Comparison of ENCODE assay signal across 29 cellular contexts in genomic region chr1:226203693-226204092, GRCh38. TPM values are rescaled to one million over a fixed set of nuclear protein-coding genes. Genes with fewer than 3 reads are reported as not detected.
"Had no signal": no experiment of that assay in that cellular context is flagged by ENCODE, and none has a peak within 500 bp of the region (broad histone marks: within the 10 kb centered on the region; RNA-seq: fewer than 3 reads in every experiment).

No MANE protein-coding gene starts in this region.

- H3K4me1 Mint-ChIP-seq: mesothelial cell of epicardium; natural killer cell; neural crest cell; stimulated activated effector memory CD8-positive, alpha-beta T cell treated with anti-CD3 and anti-CD28 coated beads, Interleukin-12 subunit alpha, Interleukin-12 subunit beta, amount 100 ng/mL, for 72 hours had no signal

- ATAC-seq: heart left ventricle, left lobe of liver, natural killer cell, pancreas, right cardiac atrium had no signal

- H3K27me3 Mint-ChIP-seq: progenitor cell of endocrine pancreas had no signal

- H3K9me3 ChIP-seq: heart left ventricle, pancreas, testis, tibial nerve had no signal

- H3K9me3 Mint-ChIP-seq: dendritic cell treated with granulocyte-macrophage colony-stimulating factor and Interleukin-4, amounts not matched to agents 40 ng/mL and 50 ng/mL, for 4 days; mesothelial cell of epicardium; natural killer cell; stimulated activated effector memory CD8-positive, alpha-beta T cell treated with anti-CD3 and anti-CD28 coated beads, Interleukin-12 subunit alpha, Interleukin-12 subunit beta, amount 100 ng/mL, for 72 hours; stimulated activated naive CD8-positive, alpha-beta T cell treated with anti-CD3 and anti-CD28 coated beads, Interleukin-15, Interleukin-2, amounts not matched to agents 100 ng/mL and 50 ng/mL, for 24 hours had no signal

- H3K27ac ChIP-seq: heart left ventricle, pancreas, testis, tibial nerve had no signal

- FAIRE-seq: colon, endothelial cell of umbilical vein had no signal

- H3K36me3 ChIP-seq: heart left ventricle, pancreas, tibial nerve had no signal

- H3K27me3 ChIP-seq: heart left ventricle, pancreas, testis, tibial nerve had no signal

- H3K4me3 Mint-ChIP-seq: dendritic cell treated with granulocyte-macrophage colony-stimulating factor and Interleukin-4, amounts not matched to agents 40 ng/mL and 50 ng/mL, for 4 days; mesothelial cell of epicardium; natural killer cell; neural crest cell; stimulated activated effector memory CD8-positive, alpha-beta T cell treated with anti-CD3 and anti-CD28 coated beads, Interleukin-12 subunit alpha, Interleukin-12 subunit beta, amount 100 ng/mL, for 72 hours; stimulated activated naive CD8-positive, alpha-beta T cell treated with anti-CD3 and anti-CD28 coated beads, Interleukin-15, Interleukin-2, amounts not matched to agents 100 ng/mL and 50 ng/mL, for 24 hours had no signal

- H3K4me3 ChIP-seq: heart left ventricle, pancreas, testis, tibial nerve had no signal

- H3K4me1 ChIP-seq: pancreas, testis, tibial nerve had no signal

- H3K27ac Mint-ChIP-seq: dendritic cell treated with granulocyte-macrophage colony-stimulating factor and Interleukin-4, amounts not matched to agents 40 ng/mL and 50 ng/mL, for 4 days; mesothelial cell of epicardium; natural killer cell; progenitor cell of endocrine pancreas; stimulated activated effector memory CD8-positive, alpha-beta T cell treated with anti-CD3 and anti-CD28 coated beads, Interleukin-12 subunit alpha, Interleukin-12 subunit beta, amount 100 ng/mL, for 72 hours; stimulated activated naive CD8-positive, alpha-beta T cell treated with anti-CD3 and anti-CD28 coated beads, Interleukin-15, Interleukin-2, amounts not matched to agents 100 ng/mL and 50 ng/mL, for 24 hours had no signal

- H3K36me3 Mint-ChIP-seq: mesothelial cell of epicardium; natural killer cell; stimulated activated effector memory CD8-positive, alpha-beta T cell treated with anti-CD3 and anti-CD28 coated beads, Interleukin-12 subunit alpha, Interleukin-12 subunit beta, amount 100 ng/mL, for 72 hours had no signal

- DNase-seq: cerebellar nuclear complex; erythroblast; foreskin melanocyte; heart left ventricle; hippocampal formation; kidney glomerular epithelial cell; mammary epithelial cell; natural killer cell; occipital lobe; pancreas; right cardiac atrium; stimulated activated CD4-positive, alpha-beta T cell treated with anti-CD3 and anti-CD28 coated beads, Interleukin-4, amount 100 ng/mL, for 1 hour; stimulated activated CD8-positive, alpha-beta memory T cell treated with anti-CD3 and anti-CD28 coated beads, Interleukin-4, amount 100 ng/mL, for 48 hours; testis had no signal

RNA-seq across cellular contexts. Expression of gene MIXL1, which starts 19.8 kb away (rescaled TPM):
- total RNA-seq: left lobe of liver, lower leg skin, mammary epithelial cell, mucosa of gallbladder, myocyte, occipital lobe, pancreas, right cardiac atrium, subcutaneous adipose tissue, tibial nerve, urinary bladder had no signal
- polyA plus RNA-seq: mammary epithelial cell, pancreas, right cardiac atrium had no signal
